18 cellular contexts compared by ENCODE assay signal in the genomic region with DNA sequence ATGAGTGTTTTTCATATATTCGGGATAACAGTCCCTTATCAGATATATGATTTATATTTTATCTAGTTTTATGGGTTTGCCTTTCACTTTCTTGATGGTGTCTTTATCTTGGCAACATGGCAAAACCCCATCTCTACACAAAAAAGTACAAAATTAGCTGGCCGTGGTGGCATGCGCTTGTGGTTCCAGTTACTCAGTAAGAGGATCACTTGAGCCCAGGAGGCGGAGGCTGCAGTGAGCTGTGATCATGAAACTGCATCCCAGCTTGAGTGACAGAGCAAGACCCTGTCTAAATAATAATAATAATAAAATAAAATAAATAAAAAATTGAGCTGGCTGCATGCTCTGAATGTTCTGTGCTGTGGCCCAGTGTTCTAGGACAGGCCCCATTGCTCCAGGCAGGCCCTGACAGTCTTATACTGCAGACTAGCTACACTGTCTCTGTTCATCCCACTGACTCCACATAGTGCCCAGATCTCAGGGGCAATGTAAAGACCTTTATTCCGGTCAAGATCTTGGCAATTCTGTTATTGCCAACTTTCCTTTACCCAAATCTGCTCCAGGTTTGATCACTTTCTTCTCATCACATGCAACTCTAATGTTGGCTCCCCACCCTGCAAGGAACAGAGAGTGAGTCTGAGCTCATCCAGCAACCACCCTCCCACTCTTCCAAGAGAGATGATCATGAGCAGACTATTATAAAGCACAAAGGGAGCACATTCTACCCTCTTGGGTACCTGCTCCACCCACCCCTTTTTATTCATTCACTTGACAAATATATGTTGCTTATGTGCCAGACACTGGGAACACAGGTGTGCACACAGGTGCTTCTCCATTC. TPM values are rescaled to one million over a fixed set of nuclear protein-coding genes. Genes with fewer than 3 reads are reported as not detected.
DNase-seq lines count a peak whose midpoint lies in the region; ATAC-seq, FAIRE-seq and TF ChIP-seq lines count a peak whose summit lies in the region.
"Had no signal": no experiment of that assay in that cellular context is flagged by ENCODE, and none has a peak within 500 bp of the region (broad histone marks: within the 10 kb centered on the region; RNA-seq: fewer than 3 reads in every experiment).

No MANE protein-coding gene starts in this region.

- no peaks in the 10 kb centered on the region for H3K9me3 ChIP-seq in CD4-positive, alpha-beta T cell (ENCODE audit: control insufficient read depth, low read length)
- H3K9me3 ChIP-seq in SK-N-MC (ENCODE audit: low read depth, low read length) = no peaks in the 10 kb centered on the region
- H3K9me3 ChIP-seq in endothelial cell of umbilical vein (replicated peaks; ENCODE audit: control insufficient read depth, insufficient read depth, low read length) = no peaks in the 10 kb centered on the region
- H3K9me3 ChIP-seq: ascending aorta, BLaER1 had no signal

- DNase-seq in CD4-positive, alpha-beta T cell = no peak
- DNase-seq in EL (peak; percentile 24), SK-N-MC (ENCODE audit: low read depth, low spot score) (no peak), endothelial cell of umbilical vein (ENCODE audit: low read depth, low spot score) (no peak), HTR-8/SVneo (ENCODE audit: insufficient read length, low spot score) (no peak), cerebellar cortex (ENCODE audit: low spot score) (no peak), cortex of kidney (lab: John Stamatoyannopoulos, UW) (no peak), UCSD-AML1 (lab: John Stamatoyannopoulos, UW; ENCODE audit: unreplicated experiment) (no peak)
- DNase-seq: activated CD4-positive, CD25-positive, alpha-beta regulatory T cell treated with anti-CD3 and anti-CD28 coated beads, Interleukin-2, amount 50 U/mL, for 72 hours; KG1; NCI-H187; NCI-H510A treated with DMSO at 0.1 percent for 48 hours; T-cell had no signal

- H3K4me1 ChIP-seq in endothelial cell of umbilical vein (ENCODE audit: control insufficient read depth, extremely low read depth, insufficient read depth, low read length) = peaks cover 3% of the 10 kb centered on the region

- POLR2A ChIA-PET in CD4-positive, alpha-beta T cell (lab: Charles Lee) = interaction anchor here (0.6 to 7.6 kb wide), 8 partner anchors 14 to 396 kb away, joined by 3 to 171 read pairs (median 7); partner anchors contain the start of gene HSPA8
- POLR2A ChIA-PET in endothelial cell of umbilical vein (lab: Charles Lee) = interaction anchor here (1.1 to 2.3 kb wide), 2 partner anchors 9 to 30 kb away, joined by 3 to 14 read pairs; partner anchors contain the start of gene HSPA8

- dilution Hi-C loops in endothelial cell of umbilical vein (cut with MboI; ENCODE audit: extremely low pct_ligation_motif_present, low sequenced_read_pairs) = no loop called here

- H3K27ac Mint-ChIP-seq in CD4-positive, alpha-beta T cell = peak overlapping the region; percentile 33
- H3K27ac Mint-ChIP-seq: activated T-cell treated with anti-CD3 and anti-CD28 coated beads, Interleukin-2, amount 50 U/mL, for 72 hours had no signal

- FAIRE-seq in endothelial cell of umbilical vein (lab: Jason Lieb, UNC) (no peak), HTR-8/SVneo (lab: Jason Lieb, UNC) (no peak)
- FAIRE-seq: RCC 7860 had no signal

- CTCF ChIA-PET in CD4-positive, alpha-beta T cell (lab: Charles Lee) = interaction anchor here (1.1 to 3.2 kb wide), 6 partner anchors 9 to 194 kb away, joined by 3 to 28 read pairs (median 8); no protein-coding TSS in a partner anchor
- CTCF ChIA-PET in endothelial cell of umbilical vein (lab: Charles Lee) = interaction anchor here (0.9 to 4.1 kb wide), 16 partner anchors 9 to 474 kb away, joined by 3 to 101 read pairs (median 7); no protein-coding TSS in a partner anchor

- no peak overlapping the region for H2AFZ ChIP-seq in endothelial cell of umbilical vein (ENCODE audit: low read depth, low read length)

- TF ChIP-seq POLR2A in endothelial cell of umbilical vein (IDR thresholded peaks at IDR 0.05; ENCODE audit: low read depth, low read length) = peak; percentile 51

- peaks cover 3% of the 10 kb centered on the region for H4K20me1 ChIP-seq in endothelial cell of umbilical vein (replicated peaks; ENCODE audit: control insufficient read depth, extremely low read depth, insufficient read depth, low read length)

- no peak overlapping the region for H3K4me2 ChIP-seq in endothelial cell of umbilical vein (ENCODE audit: insufficient read depth, low read length)
- H3K4me2 ChIP-seq: BLaER1 had no signal

- no peaks in the 10 kb centered on the region for H3K9me3 Mint-ChIP-seq in CD4-positive, alpha-beta T cell
- H3K9me3 Mint-ChIP-seq: activated T-cell treated with anti-CD3 and anti-CD28 coated beads, Interleukin-2, amount 50 U/mL, for 72 hours; dendritic cell treated with granulocyte-macrophage colony-stimulating factor and Interleukin-4, amounts not matched to agents 40 ng/mL and 50 ng/mL, for 4 days; T-cell had no signal

- peaks cover 12% of the 10 kb centered on the region for H3K79me2 ChIP-seq in endothelial cell of umbilical vein (ENCODE audit: control insufficient read depth, insufficient read depth, low read length)

- no peak overlapping the region for H3K27ac ChIP-seq in CD4-positive, alpha-beta T cell (ENCODE audit: low read depth, low read length)
- peak overlapping the region; percentile 44 for H3K27ac ChIP-seq in SK-N-MC
- H3K27ac ChIP-seq in endothelial cell of umbilical vein (ENCODE audit: insufficient read depth, low read depth, low read length) = no peak overlapping the region
- H3K27ac ChIP-seq: ascending aorta, BLaER1 had no signal

- H3K4me3 ChIP-seq in SK-N-MC = no peak overlapping the region
- H3K4me3 ChIP-seq in endothelial cell of umbilical vein (replicated peaks in 1 of 3; ENCODE audit: insufficient read depth in 1 of 3, low read depth in 1 of 3, low read length in 3 of 3) = no peak overlapping the region
- H3K4me3 ChIP-seq: ascending aorta, BLaER1 had no signal

- H3K36me3 Mint-ChIP-seq in CD4-positive, alpha-beta T cell (ENCODE audit: low read depth) = peaks cover 50% of the 10 kb centered on the region

- no peak for TF ChIP-seq CTCF in CD4-positive, alpha-beta T cell (IDR thresholded peaks at IDR 0.05)
- TF ChIP-seq CTCF in endothelial cell of umbilical vein (IDR thresholded peaks at IDR 0.05; ENCODE audit: extremely low read depth in 1 of 2, insufficient read depth in 1 of 2, low read depth in 1 of 2, low read length in 2 of 2) = no peak

- H3K9ac ChIP-seq in SK-N-MC (ENCODE audit: insufficient read length) (no peak overlapping the region), endothelial cell of umbilical vein (replicated peaks; ENCODE audit: extremely low read depth, insufficient read depth, low read length) (no peak overlapping the region)
- H3K9ac ChIP-seq: BLaER1 had no signal

- H3K4me1 Mint-ChIP-seq in CD4-positive, alpha-beta T cell (ENCODE audit: low read depth) = peaks cover 41% of the 10 kb centered on the region

- H3K36me3 ChIP-seq in SK-N-MC (ENCODE audit: insufficient read depth, low read length) (peaks cover 32% of the 10 kb centered on the region), endothelial cell of umbilical vein (ENCODE audit: control insufficient read depth in 2 of 2, extremely low read depth in 1 of 2, insufficient read depth in 2 of 2, low read length in 2 of 2) (peaks cover 26 to 28% of the 10 kb centered on the region in 2 experiments)

- no peaks in the 10 kb centered on the region for H3K27me3 ChIP-seq in CD4-positive, alpha-beta T cell (ENCODE audit: control insufficient read depth, insufficient read depth, low read length)
- H3K27me3 ChIP-seq in endothelial cell of umbilical vein (ENCODE audit: control insufficient read depth in 2 of 2, insufficient read depth in 2 of 2, low read length in 2 of 2) = peaks cover 0 to 1% of the 10 kb centered on the region in 2 experiments
- H3K27me3 ChIP-seq: ascending aorta, BLaER1 had no signal

- intact Hi-C loops in CD4-positive, alpha-beta T cell (cut with DNase I, micrococcal nuclease) = loop anchor here in 1 of 2 experiments (5.0 to 10.0 kb wide), 4 partner anchors 171 to 692 kb away; partner anchors contain the start of genes JHY, UBASH3B and ZNF202
- intact Hi-C loops in endothelial cell of umbilical vein (cut with micrococcal nuclease) = no loop called here

- no TSS peak for BruUV-seq in endothelial cell of umbilical vein (replicated peaks; lab: Mats Ljungman, UMichigan)

- no peaks in the 10 kb centered on the region for H3K9me1 ChIP-seq in endothelial cell of umbilical vein (replicated peaks; ENCODE audit: control insufficient read depth, extremely low read depth, insufficient read depth, low read length)

- no peaks in the 10 kb centered on the region for H3K27me3 Mint-ChIP-seq in CD4-positive, alpha-beta T cell
- H3K27me3 Mint-ChIP-seq: dendritic cell treated with granulocyte-macrophage colony-stimulating factor and Interleukin-4, amounts not matched to agents 40 ng/mL and 50 ng/mL, for 4 days; T-cell had no signal

- H3K4me3 Mint-ChIP-seq in CD4-positive, alpha-beta T cell = no peak overlapping the region
- H3K4me3 Mint-ChIP-seq: activated T-cell treated with anti-CD3 and anti-CD28 coated beads, Interleukin-2, amount 50 U/mL, for 72 hours; dendritic cell treated with granulocyte-macrophage colony-stimulating factor and Interleukin-4, amounts not matched to agents 40 ng/mL and 50 ng/mL, for 4 days had no signal

- ATAC-seq in CD4-positive, alpha-beta T cell (ENCODE audit: poor library complexity) = no peak

TF ChIP-seq in endothelial cell of umbilical vein, 7 proteins besides CTCF, POLR2A, EP300 and RAD21 (continues in another document):
- TF ChIP-seq POLR2AphosphoS5 (IDR thresholded peaks at IDR 0.05; ENCODE audit: insufficient read depth, low read depth, low read length) (no peak), JUN (IDR thresholded peaks at IDR 0.05; ENCODE audit: borderline replicate concordance, insufficient read depth, insufficient read length, low read depth) (no peak), EZH2 (IDR thresholded peaks at IDR 0.05; ENCODE audit: borderline replicate concordance, low read depth, low read length, severe bottlenecking) (no peak), GATA2 (IDR thresholded peaks at IDR 0.05; ENCODE audit: insufficient read depth, insufficient read length, low read depth, low read length) (no peak), FOS (IDR thresholded peaks at IDR 0.05; ENCODE audit: borderline replicate concordance, insufficient read depth, low read length) (no peak), MYC (IDR thresholded peaks at IDR 0.05; ENCODE audit: low read depth, low read length) (no peak)

RNA-seq across cellular contexts. Expression of gene HSPA8, which starts 8.8 kb away (rescaled TPM):
- total RNA-seq in CD4-positive, alpha-beta T cell = 100 to 1,000 TPM; 788 to 811 TPM
- total RNA-seq in endothelial cell of umbilical vein = 1,573 and 1,728 TPM in 2 replicates
- 1,383 and 1,403 TPM in 2 replicates for polyA plus RNA-seq in endothelial cell of umbilical vein
- polyA plus RNA-seq in endothelial cell of umbilical vein (2011; cell fraction: cytosol; rRNA removed) = 1,786 and 2,092 TPM in 2 replicates
- 1,186 and 1,234 TPM in 2 replicates for polyA plus RNA-seq in endothelial cell of umbilical vein (2011; cell fraction: nucleus; rRNA removed)
- polyA plus RNA-seq in endothelial cell of umbilical vein (2012) = 1,835 and 3,311 TPM in 2 replicates
- polyA minus RNA-seq in endothelial cell of umbilical vein = 2,807 and 3,163 TPM in 2 replicates
- polyA minus RNA-seq in endothelial cell of umbilical vein (2011; cell fraction: cytosol; rRNA and poly(A)+ RNA removed) = 881 TPM
- 478 and 763 TPM in 2 replicates for polyA minus RNA-seq in endothelial cell of umbilical vein (2011; cell fraction: nucleus; rRNA and poly(A)+ RNA removed)
